ENCODE assay signal across 16 cellular contexts in the genomic region with DNA sequence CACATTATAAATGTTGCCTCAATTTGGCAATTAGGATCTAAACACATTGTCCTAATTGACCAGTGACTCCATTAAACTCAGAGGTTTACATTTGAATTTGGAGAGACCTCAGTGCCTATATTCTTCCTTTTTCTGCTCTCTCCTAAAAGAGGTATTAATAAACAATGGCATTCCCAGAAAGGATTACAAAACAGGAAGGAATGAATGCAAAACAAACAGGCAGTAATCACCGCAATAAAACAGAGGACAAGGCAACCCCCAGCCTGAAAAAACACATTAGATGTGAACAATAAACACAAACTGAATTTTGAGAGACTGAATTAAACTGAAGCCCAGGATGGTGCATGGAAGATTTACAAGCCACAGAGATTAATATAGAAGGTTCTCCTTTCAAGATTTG.
DNase-seq lines count a peak whose midpoint lies in the region; ATAC-seq and TF ChIP-seq lines count a peak whose summit lies in the region.
"Had no signal": no experiment of that assay in that cellular context is flagged by ENCODE, and none has a peak within 500 bp of the region (broad histone marks: within the 10 kb centered on the region; RNA-seq: fewer than 3 reads in every experiment).

No MANE protein-coding gene starts in this region.

- no peaks in the 10 kb centered on the region for H3K9me3 Mint-ChIP-seq in brain
- H3K9me3 Mint-ChIP-seq: H9; T-helper 1 cell treated with Interleukin-12 subunit alpha and Interleukin-12 subunit beta and Interleukin-4 antibody, amounts not matched to agents 30 μg/mL and 1 μg/mL, for 36 hours had no signal

- ATAC-seq in GM21447 (IDR thresholded peaks at IDR 0.05; ENCODE audit: unreplicated experiment): no peak

- H3K27ac Mint-ChIP-seq in brain: peak overlapping the region in 2 of 5 experiments; percentile 66 to 81
- H3K27ac Mint-ChIP-seq: CD8-positive, alpha-beta memory T cell; T-helper 1 cell treated with Interleukin-12 subunit alpha and Interleukin-12 subunit beta and Interleukin-4 antibody, amounts not matched to agents 30 μg/mL and 1 μg/mL, for 36 hours had no signal

- peaks cover 3% of the 10 kb centered on the region for H3K27me3 Mint-ChIP-seq in brain
- H3K27me3 Mint-ChIP-seq: CD8-positive, alpha-beta memory T cell had no signal

- H3K4me3 Mint-ChIP-seq in brain: peak overlapping the region in 4 of 5 experiments; percentile 2 to 52 (median 18)
- H3K4me3 Mint-ChIP-seq: CD8-positive, alpha-beta memory T cell; H9; T-helper 1 cell treated with Interleukin-12 subunit alpha and Interleukin-12 subunit beta and Interleukin-4 antibody, amounts not matched to agents 30 μg/mL and 1 μg/mL, for 36 hours had no signal

- DNase-seq in NCI-H2081 (lab: John Stamatoyannopoulos, UW) (peak; percentile 39 to 67), NCI-H2081 treated with DMSO at 0.1 percent for 48 hours (lab: John Stamatoyannopoulos, UW) (no peak), LNCaP clone FGC (ENCODE audit: low read depth) (peak; percentile 22), KBM-7 (no peak)
- DNase-seq in activated CD4-positive, alpha-beta T cell treated with anti-CD3 and anti-CD28 coated beads for 48 hours: no peak
- DNase-seq: CD8-positive, alpha-beta memory T cell; GF-D8; H9; Kasumi-1; NCI-H1417 treated with DMSO at 0.1 percent for 48 hours; NCI-H446; SHP77 treated with DMSO at 0.1 percent for 48 hours had no signal

- no peaks in the 10 kb centered on the region for H3K36me3 Mint-ChIP-seq in brain
- H3K36me3 Mint-ChIP-seq: CD8-positive, alpha-beta memory T cell had no signal

- H3K4me3 ChIP-seq in LNCaP clone FGC (ENCODE audit: low read depth, low read length): no peak overlapping the region
- H3K4me3 ChIP-seq: BLaER1 treated with 17β-estradiol and CSF1 and Interleukin-3, amounts not matched to agents 10 nM and 100 nM had no signal

- TF ChIP-seq CTCF in LNCaP clone FGC (IDR thresholded peaks at IDR 0.05; ENCODE audit: control insufficient read depth, extremely low read depth, insufficient read depth) (no peak), brain (conservative IDR thresholded peaks at IDR 0.05) (no peak)

- in situ Hi-C loops in KBM-7 (cut with MboI; ENCODE audit: low pct_unique_long_range_greater_than_20kb, low sequenced_read_pairs): no loop called here

- H3K4me1 Mint-ChIP-seq in brain: peaks cover 24% of the 10 kb centered on the region
- H3K4me1 Mint-ChIP-seq: CD8-positive, alpha-beta memory T cell had no signal

Comparison
In these comparisons a context has a peak if more than half of its experiments do, and no peak if none do; other contexts are left out.
1. DNase-seq: peak in NCI-H2081 (2 of 2) and LNCaP clone FGC (single experiment); none in NCI-H2081 treated with DMSO at 0.1 percent for 48 hours (single experiment), activated CD4-positive, alpha-beta T cell treated with anti-CD3 and anti-CD28 coated beads for 48 hours (single experiment) and KBM-7 (single experiment).